8 cellular contexts compared by ENCODE assay signal in the genomic region with DNA sequence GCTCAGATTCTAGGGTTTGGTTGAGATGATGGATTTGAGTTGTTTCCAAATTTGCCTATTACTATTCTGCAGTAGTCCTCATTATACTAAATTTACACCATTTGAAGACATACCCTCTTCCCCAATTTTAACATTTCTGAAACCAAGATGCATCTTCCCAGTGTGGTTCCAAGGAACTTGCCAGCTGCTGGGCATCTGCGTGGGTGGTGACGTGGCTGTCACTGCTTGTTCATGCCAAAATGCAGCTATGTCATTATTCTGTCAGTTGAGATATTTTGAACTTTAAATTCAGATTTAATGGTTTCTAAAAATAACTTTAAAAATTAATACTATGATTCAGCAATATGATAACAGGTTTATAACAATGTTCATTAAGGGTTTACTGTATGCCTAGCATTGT. TPM values are rescaled to one million over a fixed set of nuclear protein-coding genes. Genes with fewer than 3 reads are reported as not detected.
DNase-seq lines count a peak whose midpoint lies in the region; ATAC-seq and TF ChIP-seq lines count a peak whose summit lies in the region.

No MANE protein-coding gene starts in this region.

- no peak for TF ChIP-seq POLR2A in stomach (IDR thresholded peaks at IDR 0.05)

- H3K27me3 Mint-ChIP-seq in activated CD4-positive, alpha-beta T cell treated with anti-CD3 and anti-CD28 coated beads, Interleukin-2, amount 10 ng/mL, durations not matched to agents 24 days and 14 days = no peaks in the 10 kb centered on the region
- no peaks in the 10 kb centered on the region for H3K27me3 Mint-ChIP-seq in activated CD4-positive, alpha-beta memory T cell treated with anti-CD3 and anti-CD28 coated beads, Interleukin-2, amount 10 ng/mL, durations not matched to agents 7 days and 5 days

- H3K27ac Mint-ChIP-seq in activated CD4-positive, alpha-beta T cell treated with anti-CD3 and anti-CD28 coated beads, Interleukin-2, amount 10 ng/mL, durations not matched to agents 24 days and 14 days = peak overlapping the region; percentile 45
- H3K27ac Mint-ChIP-seq in activated CD4-positive, alpha-beta memory T cell treated with anti-CD3 and anti-CD28 coated beads, Interleukin-2, amount 10 ng/mL, durations not matched to agents 7 days and 5 days = no peak overlapping the region

- no peak for DNase-seq in activated CD4-positive, alpha-beta T cell treated with anti-CD3 and anti-CD28 coated beads, Interleukin-2, amount 10 ng/mL, durations not matched to agents 24 days and 14 days
- no peak for DNase-seq in activated CD4-positive, alpha-beta T cell treated with anti-CD3 and anti-CD28 coated beads, Interleukin-2, amount 50 U/mL, for 48 hours
- no peak for DNase-seq in activated CD4-positive, alpha-beta memory T cell treated with anti-CD3 and anti-CD28 coated beads, Interleukin-2, amount 10 ng/mL, durations not matched to agents 7 days and 5 days
- DNase-seq in stomach = no peak
- no peak for DNase-seq in hypothalamus (lab: John Stamatoyannopoulos, UW)

- H3K9me3 ChIP-seq in iPS-15b (ENCODE audit: control insufficient read depth, insufficient read depth, low read length) = no peaks in the 10 kb centered on the region
- H3K9me3 ChIP-seq in stomach = peaks cover 6 to 36% (median 24%) of the 10 kb centered on the region in 4 donors

- POLR2A ChIA-PET in activated CD4-positive, alpha-beta memory T cell treated with anti-CD3 and anti-CD28 coated beads, Interleukin-2, amount 10 ng/mL, durations not matched to agents 7 days and 5 days (lab: Charles Lee) = interaction anchor here (0.6 to 1.4 kb wide), 6 partner anchors 14 to 221 kb away, joined by 3 to 5 read pairs (median 3); a partner anchor contains a TSS

- intact Hi-C loops in activated CD4-positive, alpha-beta T cell treated with anti-CD3 and anti-CD28 coated beads, Interleukin-2, amount 10 ng/mL, durations not matched to agents 24 days and 14 days (cut with micrococcal nuclease) = no loop called here
- intact Hi-C loops in stomach (cut with DNase I; ENCODE audit: low total_unique reads) = no loop called here

- no peak for TF ChIP-seq CTCF in stomach (IDR thresholded peaks at IDR 0.05)

- 48 to 69% (median 60%) methylated on average over 2 of the region's 2 CpGs for WGBS in stomach, 5 donors

- ATAC-seq in HG02852 (IDR thresholded peaks at IDR 0.05; ENCODE audit: unreplicated experiment) (no peak), GM21381 (IDR thresholded peaks at IDR 0.05; ENCODE audit: unreplicated experiment) (no peak)

- H3K27ac ChIP-seq in stomach = no peak overlapping the region

- H3K4me1 Mint-ChIP-seq in activated CD4-positive, alpha-beta T cell treated with anti-CD3 and anti-CD28 coated beads, Interleukin-2, amount 10 ng/mL, durations not matched to agents 24 days and 14 days = peaks cover 18% of the 10 kb centered on the region
- peaks cover 17% of the 10 kb centered on the region for H3K4me1 Mint-ChIP-seq in activated CD4-positive, alpha-beta memory T cell treated with anti-CD3 and anti-CD28 coated beads, Interleukin-2, amount 10 ng/mL, durations not matched to agents 7 days and 5 days

- H3K36me3 ChIP-seq in iPS-15b (ENCODE audit: control insufficient read depth, insufficient read depth, low read length) (no peaks in the 10 kb centered on the region), stomach (peaks cover 0 to 36% (median 24%) of the 10 kb centered on the region in 4 donors)

- no peak overlapping the region for H3K9ac ChIP-seq in iPS-15b (ENCODE audit: low read depth, low read length)

- peaks cover 21% of the 10 kb centered on the region for H3K9me3 Mint-ChIP-seq in activated CD4-positive, alpha-beta T cell treated with anti-CD3 and anti-CD28 coated beads, Interleukin-2, amount 10 ng/mL, durations not matched to agents 24 days and 14 days
- H3K9me3 Mint-ChIP-seq in activated CD4-positive, alpha-beta memory T cell treated with anti-CD3 and anti-CD28 coated beads, Interleukin-2, amount 10 ng/mL, durations not matched to agents 7 days and 5 days = peaks cover 51% of the 10 kb centered on the region

- H3K4me3 Mint-ChIP-seq in activated CD4-positive, alpha-beta T cell treated with anti-CD3 and anti-CD28 coated beads, Interleukin-2, amount 10 ng/mL, durations not matched to agents 24 days and 14 days = peak overlapping the region; percentile 75
- peak overlapping the region; percentile 69 for H3K4me3 Mint-ChIP-seq in activated CD4-positive, alpha-beta memory T cell treated with anti-CD3 and anti-CD28 coated beads, Interleukin-2, amount 10 ng/mL, durations not matched to agents 7 days and 5 days

- peaks cover 6% of the 10 kb centered on the region for H3K27me3 ChIP-seq in iPS-15b (ENCODE audit: control insufficient read depth, insufficient read depth, low read length)
- H3K27me3 ChIP-seq in stomach = no peaks in the 10 kb centered on the region

- H3K36me3 Mint-ChIP-seq in activated CD4-positive, alpha-beta T cell treated with anti-CD3 and anti-CD28 coated beads, Interleukin-2, amount 10 ng/mL, durations not matched to agents 24 days and 14 days (ENCODE audit: low read depth) = peaks cover 45% of the 10 kb centered on the region
- H3K36me3 Mint-ChIP-seq in activated CD4-positive, alpha-beta memory T cell treated with anti-CD3 and anti-CD28 coated beads, Interleukin-2, amount 10 ng/mL, durations not matched to agents 7 days and 5 days (ENCODE audit: low read depth) = peaks cover 63% of the 10 kb centered on the region

- CTCF ChIA-PET in activated CD4-positive, alpha-beta memory T cell treated with anti-CD3 and anti-CD28 coated beads, Interleukin-2, amount 10 ng/mL, durations not matched to agents 7 days and 5 days (lab: Charles Lee) = interaction anchor here (1.5 kb wide), 1 partner anchor 54 kb away, joined by 6 read pairs; a partner anchor contains a TSS

- H3K4me1 ChIP-seq in iPS-15b (ENCODE audit: control insufficient read depth, insufficient read depth, low read length) = no peaks in the 10 kb centered on the region
- peaks cover 0 to 21% (median 14%) of the 10 kb centered on the region in 4 donors for H3K4me1 ChIP-seq in stomach

- TF ChIP-seq EP300 in stomach (IDR thresholded peaks at IDR 0.05) = no peak

- H3K4me3 ChIP-seq in iPS-15b (ENCODE audit: low read depth, low read length) (peak overlapping the region; percentile 70), stomach (peak overlapping the region; percentile 68 to 93 (median 72))

RNA-seq across cellular contexts. Expression of a gene that starts 1.2 kb away (rescaled TPM):
- total RNA-seq in activated CD4-positive, alpha-beta T cell treated with anti-CD3 and anti-CD28 coated beads, Interleukin-2, amount 10 ng/mL, durations not matched to agents 24 days and 14 days = 3.1 and 3.9 TPM in 2 replicates
- 1 to 10 TPM; 2.3 to 2.5 TPM for total RNA-seq in activated CD4-positive, alpha-beta memory T cell treated with anti-CD3 and anti-CD28 coated beads, Interleukin-2, amount 10 ng/mL, durations not matched to agents 7 days and 5 days
- 10 to 100 TPM in 1 of 5 donors, 1 to 10 TPM in 4; 1.3 to 34.4 (median 3.1) TPM for total RNA-seq in stomach
- polyA plus RNA-seq in stomach = 1 to 10 TPM; 1.2 to 2.6 (median 2.3) TPM

RNA-seq across cellular contexts. Expression of a gene that starts 28.0 kb away (rescaled TPM):
- 5.5 and 6.3 TPM in 2 replicates for total RNA-seq in activated CD4-positive, alpha-beta T cell treated with anti-CD3 and anti-CD28 coated beads, Interleukin-2, amount 10 ng/mL, durations not matched to agents 24 days and 14 days
- total RNA-seq in activated CD4-positive, alpha-beta memory T cell treated with anti-CD3 and anti-CD28 coated beads, Interleukin-2, amount 10 ng/mL, durations not matched to agents 7 days and 5 days = 1 to 10 TPM; 5.4 to 5.9 TPM
- total RNA-seq in stomach = 1 to 10 TPM in 1 of 5 donors, under 1 TPM in 1, not detected in 3; 0.45 to 2.0 TPM
- polyA plus RNA-seq in stomach = under 1 TPM; 0.35 to 0.92 (median 0.81) TPM

RNA-seq across cellular contexts. Expression of a gene that starts 30.3 kb away (rescaled TPM):
- 17.2 and 18.0 TPM in 2 replicates for total RNA-seq in activated CD4-positive, alpha-beta T cell treated with anti-CD3 and anti-CD28 coated beads, Interleukin-2, amount 10 ng/mL, durations not matched to agents 24 days and 14 days
- 10 to 100 TPM; 12.3 to 12.6 TPM for total RNA-seq in activated CD4-positive, alpha-beta memory T cell treated with anti-CD3 and anti-CD28 coated beads, Interleukin-2, amount 10 ng/mL, durations not matched to agents 7 days and 5 days
- total RNA-seq in stomach = 1 to 10 TPM in 4 of 5 donors, under 1 TPM in 1; 0.45 to 9.0 (median 6.1) TPM
- polyA plus RNA-seq in stomach = 1 to 10 TPM; 2.7 to 6.1 (median 3.6) TPM

RNA-seq across cellular contexts. Expression of a gene that starts 53.2 kb away (rescaled TPM):
- 4.7 and 4.9 TPM in 2 replicates for total RNA-seq in activated CD4-positive, alpha-beta T cell treated with anti-CD3 and anti-CD28 coated beads, Interleukin-2, amount 10 ng/mL, durations not matched to agents 24 days and 14 days
- total RNA-seq in activated CD4-positive, alpha-beta memory T cell treated with anti-CD3 and anti-CD28 coated beads, Interleukin-2, amount 10 ng/mL, durations not matched to agents 7 days and 5 days = 1 to 10 TPM; 6.6 to 6.8 TPM
- 10 to 100 TPM in 1 of 5 donors, 1 to 10 TPM in 3, not detected in 1; 3.9 to 15.6 (median 7.7) TPM for total RNA-seq in stomach
- polyA plus RNA-seq in stomach = 1 to 10 TPM; 2.2 to 2.7 (median 2.5) TPM
